In the genomic region with DNA sequence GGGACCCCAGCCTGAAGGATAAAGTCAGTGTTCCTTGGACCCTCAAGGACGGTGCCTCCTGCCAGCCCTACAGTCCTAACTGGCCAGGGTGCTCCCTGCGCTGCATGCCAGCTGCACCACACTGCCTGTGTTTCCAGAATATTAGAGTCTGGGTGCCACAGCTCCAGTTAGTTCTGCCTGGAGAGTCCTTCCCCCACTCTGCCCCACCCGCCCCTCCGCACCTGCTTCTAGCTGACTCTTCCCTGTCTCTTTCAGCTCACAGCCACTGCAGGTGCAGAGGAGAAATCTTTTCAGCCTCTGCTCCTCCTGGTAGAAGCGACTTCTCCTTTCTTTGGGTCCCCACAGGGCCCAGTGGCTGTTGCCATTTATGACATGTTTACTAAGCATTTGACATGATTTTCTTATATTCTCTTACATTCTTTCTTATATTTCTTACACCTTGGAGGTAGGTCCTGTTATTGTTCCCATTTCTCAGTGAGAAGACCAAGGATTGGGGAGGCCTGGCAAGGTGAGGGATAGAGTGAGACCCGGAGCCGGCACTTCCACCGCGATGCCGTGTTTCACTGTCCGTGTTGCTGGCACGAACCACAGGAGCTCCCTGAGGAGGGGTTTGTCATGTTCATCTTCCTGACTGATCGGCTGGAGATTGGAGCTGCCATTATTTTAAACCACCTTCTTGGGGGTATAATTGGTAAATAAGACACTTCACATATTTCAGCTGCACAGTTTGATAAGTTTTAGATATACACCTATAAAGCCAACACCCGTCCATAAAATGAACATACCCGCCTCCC, we compare ENCODE assay signal across 15 cellular contexts. TPM values are rescaled to one million over a fixed set of nuclear protein-coding genes. Genes with fewer than 3 reads are reported as not detected.
DNase-seq lines count a peak whose midpoint lies in the region; ATAC-seq, FAIRE-seq and TF ChIP-seq lines count a peak whose summit lies in the region.
"Had no signal": no experiment of that assay in that cellular context is flagged by ENCODE, and none has a peak within 500 bp of the region (broad histone marks: within the 10 kb centered on the region; RNA-seq: fewer than 3 reads in every experiment).

No MANE protein-coding gene starts in this region.

- no peak overlapping the region for H3K27ac ChIP-seq in GM12878 (ENCODE audit: control insufficient read depth, insufficient read depth)
- peak overlapping the region; percentile 3 for H3K27ac ChIP-seq in vagina
- H3K27ac ChIP-seq: left lung had no signal

- H3K27me3 Mint-ChIP-seq in activated naive CD4-positive, alpha-beta T cell treated with anti-CD3 and anti-CD28 coated beads, Interleukin-2, amount 10 ng/mL, durations not matched to agents 7 days and 5 days = no peaks in the 10 kb centered on the region
- H3K27me3 Mint-ChIP-seq: activated CD8-positive, alpha-beta memory T cell treated with anti-CD3 and anti-CD28 coated beads, Interleukin-2, amount 10 ng/mL, durations not matched to agents 7 days and 5 days had no signal

- H3K9me3 ChIP-seq in GM12878 (replicated peaks; ENCODE audit: control insufficient read depth, insufficient read depth, low read length) = no peaks in the 10 kb centered on the region; the same call in 1 of the 3 replicates
- H3K9me3 ChIP-seq in vagina = no peaks in the 10 kb centered on the region
- H3K9me3 ChIP-seq: left lung had no signal

- H3K4me3 Mint-ChIP-seq in activated naive CD4-positive, alpha-beta T cell treated with anti-CD3 and anti-CD28 coated beads, Interleukin-2, amount 10 ng/mL, durations not matched to agents 7 days and 5 days = no peak overlapping the region
- H3K4me3 Mint-ChIP-seq: activated CD8-positive, alpha-beta memory T cell treated with anti-CD3 and anti-CD28 coated beads, Interleukin-2, amount 10 ng/mL, durations not matched to agents 7 days and 5 days; endodermal cell had no signal

- H3K4me2 ChIP-seq in GM12878 (ENCODE audit: control insufficient read depth, insufficient read depth) = no peak overlapping the region

- H3K4me1 Mint-ChIP-seq in activated naive CD4-positive, alpha-beta T cell treated with anti-CD3 and anti-CD28 coated beads, Interleukin-2, amount 10 ng/mL, durations not matched to agents 7 days and 5 days = peaks cover 28% of the 10 kb centered on the region

- peaks cover 3% of the 10 kb centered on the region for H3K9me3 Mint-ChIP-seq in activated naive CD4-positive, alpha-beta T cell treated with anti-CD3 and anti-CD28 coated beads, Interleukin-2, amount 10 ng/mL, durations not matched to agents 7 days and 5 days

- peaks cover 12% of the 10 kb centered on the region for H3K4me1 ChIP-seq in GM12878 (ENCODE audit: control insufficient read depth, insufficient read depth, low read length)
- H3K4me1 ChIP-seq in vagina = peaks cover 77% of the 10 kb centered on the region

- peak; percentile 2 for DNase-seq in activated naive CD4-positive, alpha-beta T cell treated with anti-CD3 and anti-CD28 coated beads, Interleukin-2, amount 10 ng/mL, durations not matched to agents 7 days and 5 days
- no peak for DNase-seq in activated naive CD4-positive, alpha-beta T cell (lab: John Stamatoyannopoulos, UW)
- DNase-seq in NCI-H146 treated with DMSO at 0.1 percent for 48 hours (lab: John Stamatoyannopoulos, UW; ENCODE audit: unreplicated experiment) = peak; percentile 23
- DNase-seq in GM12878 (ENCODE audit: low read depth, low spot score) = no peak
- no peak for DNase-seq in vagina (ENCODE audit: extremely low spot score in 2 of 2)
- DNase-seq in SKM-1 treated with dmso at 0.1 percent for 144 hours (lab: John Stamatoyannopoulos, UW; ENCODE audit: unreplicated experiment) = no peak
- no peak for DNase-seq in frontal cortex (ENCODE audit: low spot score in 2 of 2)
- no peak for DNase-seq in dedifferentiated amniotic fluid mesenchymal stem cell (ENCODE audit: extremely low spot score)
- DNase-seq: activated CD8-positive, alpha-beta memory T cell treated with anti-CD3 and anti-CD28 coated beads, Interleukin-2, amount 10 ng/mL, durations not matched to agents 7 days and 5 days; endodermal cell; MV-4-11 had no signal

- no peak overlapping the region for H3K9ac ChIP-seq in GM12878 (ENCODE audit: control insufficient read depth, insufficient read depth, low read length)

- no peak for TF ChIP-seq CTCF in GM12878 (IDR thresholded peaks at IDR 0.05 in 2 of 3, conservative IDR thresholded peaks at IDR 0.05 in 1 of 3; ENCODE audit: control insufficient read depth in 2 of 3, extremely low read depth in 1 of 3, insufficient read depth in 1 of 3, low read depth in 3 of 3, low read length in 3 of 3)
- no peak for TF ChIP-seq CTCF in vagina (IDR thresholded peaks at IDR 0.05)

- TF ChIP-seq EP300 in GM12878 (IDR thresholded peaks at IDR 0.05; ENCODE audit: borderline replicate concordance in 1 of 2, control insufficient read depth in 1 of 2, low read depth in 2 of 2, low read length in 2 of 2) = no peak

- RAD21 ChIA-PET in GM12878 (lab: Charles Lee; ENCODE audit: unreplicated experiment) = interaction anchor here (1.2 kb wide), 1 partner anchor 29 kb away, joined by 4 read pairs; the partner anchor contains the start of gene SYNE3

- H3K27ac Mint-ChIP-seq in activated naive CD4-positive, alpha-beta T cell treated with anti-CD3 and anti-CD28 coated beads, Interleukin-2, amount 10 ng/mL, durations not matched to agents 7 days and 5 days = peak overlapping the region; percentile 45
- H3K27ac Mint-ChIP-seq: endodermal cell had no signal

- intact Hi-C loops in GM12878 (cut with micrococcal nuclease; ENCODE audit: unreplicated experiment) = no loop called here
- intact Hi-C loops in vagina (cut with DNase I) = no loop called here

- CTCF ChIA-PET in activated naive CD4-positive, alpha-beta T cell treated with anti-CD3 and anti-CD28 coated beads, Interleukin-2, amount 10 ng/mL, durations not matched to agents 7 days and 5 days (lab: Charles Lee) = no interaction called here
- CTCF ChIA-PET in GM12878 (lab: Yijun Ruan, JAX) = interaction anchor here (0.6 to 1.6 kb wide), 4 partner anchors 9 to 44 kb away, joined by 3 to 5 read pairs (median 3); no protein-coding TSS in a partner anchor

- H3K36me3 Mint-ChIP-seq in activated naive CD4-positive, alpha-beta T cell treated with anti-CD3 and anti-CD28 coated beads, Interleukin-2, amount 10 ng/mL, durations not matched to agents 7 days and 5 days = peaks cover 36% of the 10 kb centered on the region

- H3K27me3 ChIP-seq in GM12878 (replicated peaks in 1 of 2; ENCODE audit: control insufficient read depth in 2 of 2, insufficient read depth in 2 of 2, low read length in 1 of 2) = no peaks in the 10 kb centered on the region
- H3K27me3 ChIP-seq in vagina = no peaks in the 10 kb centered on the region
- H3K27me3 ChIP-seq: left lung had no signal

- SMC1A ChIA-PET in GM12878 (lab: Charles Lee; ENCODE audit: uncharacterized antibody, unreplicated experiment) = interaction anchor here (0.9 kb wide), 1 partner anchor 36 kb away, joined by 3 read pairs; no protein-coding TSS in a partner anchor

- H3K4me3 ChIP-seq in GM12878 = no peak overlapping the region
- no peak overlapping the region for H3K4me3 ChIP-seq in vagina
- H3K4me3 ChIP-seq: left lung had no signal

- in situ Hi-C loops in GM12878 (cut with MboI) = no loop called here

- no peak overlapping the region for H2AFZ ChIP-seq in GM12878 (ENCODE audit: control insufficient read depth, low read depth, low read length)

- TF ChIP-seq RAD21 in GM12878 (IDR thresholded peaks at IDR 0.05; ENCODE audit: insufficient read depth, low read depth, low read length) = no peak

- H3K36me3 ChIP-seq in GM12878 (ENCODE audit: control insufficient read depth in 2 of 2, insufficient read depth in 2 of 2, low read length in 1 of 2) (peaks cover 1 to 7% of the 10 kb centered on the region in 2 experiments; a peak in 2 of 4 replicates), vagina (no peaks in the 10 kb centered on the region)
- H3K36me3 ChIP-seq: left lung had no signal

- POLR2A ChIA-PET in GM12878 (lab: Charles Lee) = no interaction called here

- WGBS in GM12878 (ENCODE audit: insufficient coverage, insufficient replicate concordance, low lambda C conversion rate, missing lambda C conversion rate) = 79% methylated on average over 13 of the region's 15 CpGs

- no TSS peak for BruUV-seq in GM12878 (replicated peaks; lab: Mats Ljungman, UMichigan)

- FAIRE-seq in GM12878 (lab: Jason Lieb, UNC) (no peak), frontal cortex (lab: Jason Lieb, UNC) (no peak)
- FAIRE-seq: astrocyte, RCC 7860, TTC549 had no signal

- TF ChIP-seq POLR2A in GM12878 (IDR thresholded peaks at IDR 0.05; ENCODE audit: low read depth, low read length) = no peak
- no peak for TF ChIP-seq POLR2A in vagina (IDR thresholded peaks at IDR 0.05)

- H4K20me1 ChIP-seq in GM12878 (ENCODE audit: control insufficient read depth, insufficient read depth) = no peaks in the 10 kb centered on the region

- no peak; the same call in 2 of the 3 replicates for ATAC-seq in GM12878
- ATAC-seq: activated CD8-positive, alpha-beta memory T cell treated with anti-CD3 and anti-CD28 coated beads, Interleukin-2, amount 10 ng/mL, durations not matched to agents 7 days and 5 days; left lung had no signal

- H3K79me2 ChIP-seq in GM12878 (ENCODE audit: control insufficient read depth, insufficient read depth, low read length) = peaks cover 54% of the 10 kb centered on the region

RNA-seq across cellular contexts. Expression of gene SYNE3, which starts 29.4 kb away (rescaled TPM):
- 85.2 and 87.1 TPM in 2 replicates for total RNA-seq in GM12878 (2013; cell fraction: nucleolus; rRNA removed)
- 18.5 and 20.0 TPM in 2 replicates for total RNA-seq in GM12878 (2014; rRNA removed)
- 16.2 and 16.7 TPM in 2 replicates for total RNA-seq in GM12878 (2014; rRNA removed; fragmentation: Illumina TruSeq; extraction: Trizol)
- 40.0 and 44.1 TPM in 2 replicates for total RNA-seq in GM12878 (2021)
- polyA plus RNA-seq in GM12878 (2011; ENCODE audit: low read depth) = 3.2 TPM
- 9.2 and 13.7 TPM in 2 replicates for polyA plus RNA-seq in GM12878 (2011; rRNA removed)
- polyA plus RNA-seq in GM12878 (2011; cell fraction: cytosol; rRNA removed) = 8.8 and 9.1 TPM in 2 replicates
- 35.2 and 47.8 TPM in 2 replicates for polyA plus RNA-seq in GM12878 (2011; cell fraction: nucleus; rRNA removed)
- 5.3 and 5.8 TPM in 2 replicates for polyA plus RNA-seq in GM12878 (2012)
- 11.4 and 12.9 TPM in 2 replicates for polyA plus RNA-seq in GM12878 (2014; fragmentation: Illumina TruSeq; extraction: Trizol)
- polyA plus RNA-seq in GM12878 (2014; fragmentation: Nextera tagmentation; extraction: Ambion mirVana) = 1 to 10 TPM; 1.4 TPM
- polyA plus RNA-seq in GM12878 (2014; rRNA removed) = 16.3 and 17.2 TPM in 2 replicates
- polyA plus RNA-seq in GM12878 (2016; fragmentation: Nextera tagmentation; extraction: Ambion mirVana) = 10 to 100 TPM; 11.6 to 13.0 TPM
- polyA minus RNA-seq in GM12878 (2011; rRNA and poly(A)+ RNA removed) = 23.6 and 27.6 TPM in 2 replicates
- 11.1 and 11.3 TPM in 2 replicates for polyA minus RNA-seq in GM12878 (2011; cell fraction: cytosol; rRNA and poly(A)+ RNA removed)
- polyA minus RNA-seq in GM12878 (2011; cell fraction: nucleus; rRNA and poly(A)+ RNA removed) = 21.9 and 38.7 TPM in 2 replicates
- total RNA-seq in vagina = 27.0 TPM
- total RNA-seq in frontal cortex = 1.2 TPM

RNA-seq across cellular contexts. Expression of gene GLRX5, which starts 47.8 kb away (rescaled TPM):
- 4.1 and 4.4 TPM in 2 replicates for total RNA-seq in GM12878 (2013; cell fraction: nucleolus; rRNA removed)
- 60.4 and 66.9 TPM in 2 replicates for total RNA-seq in GM12878 (2014; rRNA removed)
- 57.9 and 58.5 TPM in 2 replicates for total RNA-seq in GM12878 (2014; rRNA removed; fragmentation: Illumina TruSeq; extraction: Trizol)
- 48.2 and 53.8 TPM in 2 replicates for total RNA-seq in GM12878 (2021)
- polyA plus RNA-seq in GM12878 (2011; ENCODE audit: low read depth) = 38.1 TPM
- polyA plus RNA-seq in GM12878 (2011; rRNA removed) = 60.9 and 71.4 TPM in 2 replicates
- polyA plus RNA-seq in GM12878 (2011; cell fraction: cytosol; rRNA removed) = 23.4 and 28.6 TPM in 2 replicates
- polyA plus RNA-seq in GM12878 (2011; cell fraction: nucleus; rRNA removed) = 11.2 and 13.0 TPM in 2 replicates
- polyA plus RNA-seq in GM12878 (2012) = 30.1 and 36.5 TPM in 2 replicates
- polyA plus RNA-seq in GM12878 (2014; fragmentation: Illumina TruSeq; extraction: Trizol) = 71.2 and 82.5 TPM in 2 replicates
- 10 to 100 TPM; 13.7 to 28.8 TPM for polyA plus RNA-seq in GM12878 (2014; fragmentation: Nextera tagmentation; extraction: Ambion mirVana)
- 53.0 and 56.8 TPM in 2 replicates for polyA plus RNA-seq in GM12878 (2014; rRNA removed)
- polyA plus RNA-seq in GM12878 (2016; fragmentation: Nextera tagmentation; extraction: Ambion mirVana) = 100 to 1,000 TPM in 1 of 2 experiments, 10 to 100 TPM in 1; 12.8 to 139 TPM
- 13.3 and 15.7 TPM in 2 replicates for polyA minus RNA-seq in GM12878 (2011; rRNA and poly(A)+ RNA removed)
- 8.0 and 9.5 TPM in 2 replicates for polyA minus RNA-seq in GM12878 (2011; cell fraction: cytosol; rRNA and poly(A)+ RNA removed)
- polyA minus RNA-seq in GM12878 (2011; cell fraction: nucleus; rRNA and poly(A)+ RNA removed) = 3.6 and 7.3 TPM in 2 replicates
- total RNA-seq in vagina = 20.4 TPM
- total RNA-seq in frontal cortex = 31.8 TPM

Comparison
In these comparisons a context has a peak if more than half of its experiments do, and no peak if none do; other contexts are left out.
1. DNase-seq: peak in activated naive CD4-positive, alpha-beta T cell treated with anti-CD3 and anti-CD28 coated beads, Interleukin-2, amount 10 ng/mL, durations not matched to agents 7 days and 5 days (single experiment) and NCI-H146 treated with DMSO at 0.1 percent for 48 hours (single experiment); none in activated naive CD4-positive, alpha-beta T cell (0 of 4), GM12878 (single experiment), vagina (0 of 2), SKM-1 treated with dmso at 0.1 percent for 144 hours (single experiment), frontal cortex (0 of 2) and dedifferentiated amniotic fluid mesenchymal stem cell (single experiment).